25 cellular contexts compared by ENCODE assay signal in the genomic region with DNA sequence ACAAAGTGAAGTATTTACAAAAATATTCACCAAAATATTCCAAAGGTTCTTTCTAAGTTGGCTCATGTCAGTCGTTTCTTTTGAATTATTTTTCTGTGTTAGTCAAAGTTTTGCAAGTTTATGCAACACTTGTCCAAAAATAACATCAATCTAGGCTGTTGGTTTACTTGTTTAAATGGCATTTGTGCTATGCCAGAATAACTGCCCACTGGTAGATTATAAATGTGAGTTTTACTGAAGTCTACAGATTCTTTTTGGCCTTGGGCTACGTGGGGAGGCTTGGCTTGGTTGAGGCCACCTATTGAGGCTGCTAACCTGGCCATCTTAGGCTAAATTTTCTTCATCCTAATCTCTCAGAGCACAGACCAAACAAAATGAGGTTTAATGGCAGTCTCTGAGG.
A peak's percentile ranks its signal among the peaks of the same experiment; 100 is the strongest.
DNase-seq lines count a peak whose midpoint lies in the region; ATAC-seq and TF ChIP-seq lines count a peak whose summit lies in the region.
"Had no signal": no experiment of that assay in that cellular context is flagged by ENCODE, and none has a peak within 500 bp of the region (broad histone marks: within the 10 kb centered on the region; RNA-seq: fewer than 3 reads in every experiment).

No MANE protein-coding gene starts in this region.

- H3K9ac ChIP-seq in adipocyte (ENCODE audit: low read length), result no peak overlapping the region

- CTCF ChIA-PET in AG04449 (lab: Yijun Ruan, JAX), result no interaction called here

- no peaks in the 10 kb centered on the region for H3K36me3 ChIP-seq in adipocyte (ENCODE audit: control insufficient read depth, insufficient read depth, low read length, severe bottlenecking)
- H3K36me3 ChIP-seq: BE2C, MG63 had no signal

- H3K9me3 ChIP-seq in adipocyte (ENCODE audit: control insufficient read depth, low read length), result peaks cover 11% of the 10 kb centered on the region
- H3K9me3 ChIP-seq: BE2C had no signal

- DNase-seq in AG04449 (ENCODE audit: low read depth, low spot score), result peak; percentile 16
- peak; percentile 78 for DNase-seq in adipocyte (ENCODE audit: low read depth)
- DNase-seq in dedifferentiated amniotic fluid mesenchymal stem cell (ENCODE audit: extremely low spot score), result peak; percentile 84
- no peak for DNase-seq in omental fat pad (ENCODE audit: low spot score)
- DNase-seq in UCSD-AML1 (lab: John Stamatoyannopoulos, UW; ENCODE audit: unreplicated experiment), result no peak
- no peak for DNase-seq in GF-D8 (lab: John Stamatoyannopoulos, UW)
- DNase-seq in stimulated activated CD4-positive, alpha-beta T cell treated with anti-CD3 and anti-CD28 coated beads, Interleukin-2, amount 100 ng/mL, for 48 hours, result no peak
- DNase-seq: 8988T; BE2C; CD4-positive, CD25-positive, alpha-beta regulatory T cell; COR-L47; DMS 273 treated with DMSO at 0.1 percent for 48 hours; DND-41; GDM1; H9; Karpas-422; MG63; NCI-H1092 treated with DMSO at 0.1 percent for 48 hours; NCI-H1694 treated with DMSO at 0.1 percent for 48 hours; NCI-H510A treated with DMSO at 0.1 percent for 48 hours; NCI-H774; OCI-M1; SHP77 treated with DMSO at 0.1 percent for 48 hours had no signal

- no peaks in the 10 kb centered on the region for H3K27me3 ChIP-seq in adipocyte (replicated peaks; ENCODE audit: control insufficient read depth, insufficient read depth, low read length)
- H3K27me3 ChIP-seq: BE2C, MG63 had no signal

- peaks cover 4% of the 10 kb centered on the region for H3K4me1 ChIP-seq in adipocyte (ENCODE audit: control insufficient read depth, insufficient read depth, low read length)
- H3K4me1 ChIP-seq: BE2C had no signal

- ATAC-seq in omental fat pad (ENCODE audit: low FRiP score) (peak; percentile 78), GM19452 (IDR thresholded peaks at IDR 0.05; ENCODE audit: unreplicated experiment) (no peak)
- ATAC-seq: GM12878 had no signal

- POLR2A ChIA-PET in AG04449 (lab: Yijun Ruan, JAX), result no interaction called here

- H3K4me3 ChIP-seq in AG04449 (ENCODE audit: low read depth, low read length) (no peak overlapping the region), adipocyte (ENCODE audit: low read length) (no peak overlapping the region)
- H3K4me3 ChIP-seq: GM12878, MG63 had no signal

- TF ChIP-seq CTCF in AG04449 (IDR thresholded peaks at IDR 0.05; ENCODE audit: insufficient read depth, low read length, missing control alignments) (no peak), omental fat pad (IDR thresholded peaks at IDR 0.05) (no peak)

Comparison
In these comparisons a context has a peak if more than half of its experiments do, and no peak if none do; other contexts are left out.
1. DNase-seq: peak in AG04449 (single experiment), adipocyte (single experiment) and dedifferentiated amniotic fluid mesenchymal stem cell (single experiment); none in omental fat pad (single experiment), UCSD-AML1 (single experiment), GF-D8 (single experiment) and stimulated activated CD4-positive, alpha-beta T cell treated with anti-CD3 and anti-CD28 coated beads, Interleukin-2, amount 100 ng/mL, for 48 hours (0 of 2).